ENCODE assay signal across 34 cellular contexts in genomic region chr6:19749722-19750121, GRCh38.
"Had no signal": no experiment of that assay in that cellular context is flagged by ENCODE, and none has a peak within 500 bp of the region (broad histone marks: within the 10 kb centered on the region; RNA-seq: fewer than 3 reads in every experiment).

No MANE protein-coding gene starts in this region.

- H3K9me3 ChIP-seq: adrenal gland, body of pancreas, breast epithelium had no signal

- FAIRE-seq: astrocyte, TTC549 had no signal

- H3K27me3 ChIP-seq: adrenal gland, body of pancreas, brain microvascular endothelial cell, breast epithelium had no signal

- DNase-seq: activated B cell treated with CpG ODN at 0.5 μM for 24 hours; activated CD4-positive, alpha-beta memory T cell treated with anti-CD3 and anti-CD28 coated beads for 36 hours; activated CD4-positive, alpha-beta T cell treated with anti-CD3 and anti-CD28 coated beads for 4 hours; activated CD4-positive, alpha-beta T cell treated with anti-CD3 and anti-CD28 coated beads, Interleukin-2, amount 10 ng/mL, durations not matched to agents 24 days and 14 days; activated CD4-positive, alpha-beta T cell treated with anti-CD3 and anti-CD28 coated beads, Interleukin-2, amount 50 U/mL, for 1 hour; activated CD4-positive, alpha-beta T cell treated with anti-CD3 and anti-CD28 coated beads, Interleukin-2, amount 50 U/mL, for 4 hours; activated CD4-positive, CD25-positive, alpha-beta regulatory T cell treated with anti-CD3 and anti-CD28 coated beads, Interleukin-2, amount 50 U/mL, for 72 hours; activated CD8-positive, alpha-beta memory T cell treated with anti-CD3 and anti-CD28 coated beads, Interleukin-2, amount 50 U/mL, for 4 hours; activated CD8-positive, alpha-beta T cell treated with anti-CD3 and anti-CD28 coated beads for 36 hours; activated effector memory CD4-positive, alpha-beta T cell treated with anti-CD3 and anti-CD28 coated beads, Interleukin-2, amount 50 U/mL, for 16 hours; activated gamma-delta T cell treated with Interleukin-2 at 50 U/mL for 16 hours; activated naive CD4-positive, alpha-beta T cell; activated naive CD4-positive, alpha-beta T cell treated with anti-CD3 and anti-CD28 coated beads for 36 hours; activated naive CD4-positive, alpha-beta T cell treated with anti-CD3 and anti-CD28 coated beads, Interleukin-2, amount 50 U/mL, for 16 hours; activated naive CD8-positive, alpha-beta T cell treated with anti-CD3 and anti-CD28 coated beads for 36 hours; activated T-cell treated with anti-CD3 and anti-CD28 coated beads for 4 hours; activated T-cell treated with anti-CD3 and anti-CD28 coated beads, Interleukin-2, amount 50 U/mL, for 1 hour; activated T-cell treated with anti-CD3 and anti-CD28 coated beads, Interleukin-2, amount 50 U/mL, for 4 hours; activated T-cell treated with anti-CD3 and anti-CD28 coated beads, Interleukin-2, amount 50 U/mL, for 72 hours; adrenal gland; amniotic stem cell; aorta; body of pancreas; brain microvascular endothelial cell; central memory CD4-positive, alpha-beta T cell; T-helper 1 cell; T-helper 2 cell; T-helper 9 cell had no signal

- H3K4me3 ChIP-seq: adrenal gland, body of pancreas, breast epithelium had no signal

- ATAC-seq: activated CD8-positive, alpha-beta T cell treated with anti-CD3 and anti-CD28 coated beads for 36 hours; activated naive CD4-positive, alpha-beta T cell treated with anti-CD3 and anti-CD28 coated beads, Interleukin-2, amount 50 U/mL, for 72 hours; activated T-cell treated with anti-CD3 and anti-CD28 coated beads, Interleukin-2, amount 50 U/mL, for 4 hours; activated T-cell treated with anti-CD3 and anti-CD28 coated beads, Interleukin-2, amount 50 U/mL, for 72 hours; activated T-helper 17 cell treated with anti-CD3 and anti-CD28 coated beads, Interleukin-2, amount 50 U/mL, for 72 hours; body of pancreas had no signal

- H3K36me3 ChIP-seq: adrenal gland, brain microvascular endothelial cell, breast epithelium had no signal

- H3K4me1 ChIP-seq: adrenal gland, body of pancreas, breast epithelium had no signal

- H3K27ac ChIP-seq: adrenal gland, body of pancreas, brain microvascular endothelial cell, breast epithelium, VCaP had no signal
